ENCODE assay signal across 8 cellular contexts in the genomic region with DNA sequence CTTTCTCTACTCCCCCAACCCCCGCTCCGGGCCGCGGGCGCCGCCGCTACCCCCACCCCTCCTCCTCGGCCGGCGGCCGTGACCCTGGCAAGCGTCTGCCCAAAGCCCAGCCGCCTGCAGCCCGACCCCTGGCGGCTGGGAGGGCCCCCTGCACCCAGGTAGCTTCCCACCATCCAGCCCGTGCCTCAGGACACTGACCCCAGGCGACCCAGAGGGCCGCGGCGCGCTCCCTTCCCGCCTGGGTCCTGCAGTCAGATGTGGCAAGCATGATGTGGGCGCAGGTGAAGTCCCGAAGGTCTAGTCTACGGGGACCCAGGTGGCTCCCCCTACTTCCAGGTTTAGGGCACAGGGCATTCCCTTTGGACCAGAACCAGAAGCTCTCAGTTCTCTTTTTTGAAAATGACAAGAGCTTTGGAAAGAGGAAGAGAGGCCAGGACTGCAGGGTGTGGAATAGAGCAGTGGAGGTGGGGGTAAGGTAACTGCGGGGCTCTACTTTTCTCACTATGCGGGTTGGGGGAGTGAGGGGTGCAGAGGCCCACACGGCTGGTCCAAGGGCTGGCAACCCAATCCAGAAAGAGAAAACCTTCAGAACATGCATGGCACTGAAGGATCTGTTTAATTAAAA. TPM values are rescaled to one million over a fixed set of nuclear protein-coding genes. Genes with fewer than 3 reads are reported as not detected.
A peak's percentile ranks its signal among the peaks of the same experiment; 100 is the strongest.
DNase-seq lines count a peak whose midpoint lies in the region; ATAC-seq and TF ChIP-seq lines count a peak whose summit lies in the region.

Gene DENND4B (minus strand): TSS at position 97 of the 625 bp plus-strand sequence. CDS start 2,344 bp downstream, outside the sequence.

- TF ChIP-seq CTCF in CD8-positive, alpha-beta T cell (IDR thresholded peaks at IDR 0.05): peak; percentile 95
- TF ChIP-seq CTCF in endothelial cell (IDR thresholded peaks at IDR 0.05; ENCODE audit: unreplicated experiment): peak; percentile 89

- peaks cover 29% of the 10 kb centered on the region for H3K36me3 ChIP-seq in CD8-positive, alpha-beta T cell (ENCODE audit: insufficient read depth, low read length)

- peaks cover 33% of the 10 kb centered on the region for H3K4me1 ChIP-seq in CD8-positive, alpha-beta T cell (ENCODE audit: insufficient read depth, low read length)

- DNase-seq in CD8-positive, alpha-beta T cell: peak; percentile 43 to 83 (median 70)
- peak; percentile 76 to 95 for DNase-seq in NOMO-1 (lab: John Stamatoyannopoulos, UW; ENCODE audit: unreplicated experiment in 2 of 2)
- DNase-seq in activated CD8-positive, alpha-beta memory T cell treated with anti-CD3 and anti-CD28 coated beads, Interleukin-2, amount 50 U/mL, for 4 hours: peak; percentile 77
- DNase-seq in endothelial cell (ENCODE audit: low spot score): peak; percentile 85
- DNase-seq in midbrain (lab: John Stamatoyannopoulos, UW): peak; percentile 86
- peak; percentile 37 to 55 for DNase-seq in stimulated activated CD8-positive, alpha-beta memory T cell treated with anti-CD3 and anti-CD28 coated beads, Interleukin-4, amount 100 ng/mL, for 1 hour (ENCODE audit: low read depth in 2 of 2, low spot score in 1 of 2)

- H3K27ac Mint-ChIP-seq in CD8-positive, alpha-beta T cell: peak within 1 kb of the TSS; percentile 86
- peak within 1 kb of the TSS; percentile 74 for H3K27ac Mint-ChIP-seq in endothelial cell (ENCODE audit: unreplicated experiment)

- no peaks in the 10 kb centered on the region for H3K9me3 ChIP-seq in CD8-positive, alpha-beta T cell (ENCODE audit: low read length)

- H3K27ac ChIP-seq in CD8-positive, alpha-beta T cell (ENCODE audit: low read depth, low read length): peak within 1 kb of the TSS; percentile 81

- peak within 1 kb of the TSS; percentile 94 for H3K4me3 Mint-ChIP-seq in CD8-positive, alpha-beta T cell
- H3K4me3 Mint-ChIP-seq in endothelial cell (ENCODE audit: unreplicated experiment): peak within 1 kb of the TSS; percentile 97

- ATAC-seq in CD8-positive, alpha-beta T cell: peak; percentile 61
- peak; percentile 70 for ATAC-seq in GM19397 (IDR thresholded peaks at IDR 0.05; ENCODE audit: unreplicated experiment)
- ATAC-seq in HG03521 (IDR thresholded peaks at IDR 0.05; ENCODE audit: unreplicated experiment): peak; percentile 53

- H3K4me3 ChIP-seq in CD8-positive, alpha-beta T cell (ENCODE audit: low read depth, low read length): peak within 1 kb of the TSS; percentile 71

- H3K36me3 Mint-ChIP-seq in CD8-positive, alpha-beta T cell: peaks cover 73% of the 10 kb centered on the region
- peaks cover 21% of the 10 kb centered on the region for H3K36me3 Mint-ChIP-seq in endothelial cell (ENCODE audit: low read depth, unreplicated experiment)

- POLR2A ChIA-PET in CD8-positive, alpha-beta T cell (lab: Charles Lee): interaction anchor here (0.6 to 3.9 kb wide), 20 partner anchors 9 to 312 kb away, joined by 3 to 57 read pairs (median 6); partner anchors contain the start of genes CREB3L4, CRTC2, GATAD2B and JTB

- no peaks in the 10 kb centered on the region for H3K27me3 Mint-ChIP-seq in CD8-positive, alpha-beta T cell (ENCODE audit: low read depth)
- H3K27me3 Mint-ChIP-seq in endothelial cell (ENCODE audit: unreplicated experiment): peaks cover 15% of the 10 kb centered on the region

- H3K27me3 ChIP-seq in CD8-positive, alpha-beta T cell (ENCODE audit: insufficient read depth, low read length): no peaks in the 10 kb centered on the region

- CTCF ChIA-PET in CD8-positive, alpha-beta T cell (lab: Charles Lee): interaction anchor here (0.6 to 5.6 kb wide), 25 partner anchors 8 to 388 kb away, joined by 3 to 40 read pairs (median 4); partner anchors contain the start of genes CREB3L4, CRTC2, GATAD2B and RAB13

- H3K9me3 Mint-ChIP-seq in CD8-positive, alpha-beta T cell: no peaks in the 10 kb centered on the region
- H3K9me3 Mint-ChIP-seq in endothelial cell (ENCODE audit: unreplicated experiment): no peaks in the 10 kb centered on the region

- peaks cover 25% of the 10 kb centered on the region for H3K4me1 Mint-ChIP-seq in CD8-positive, alpha-beta T cell (ENCODE audit: low read depth)
- H3K4me1 Mint-ChIP-seq in endothelial cell (ENCODE audit: unreplicated experiment): peaks cover 18% of the 10 kb centered on the region

- intact Hi-C loops in CD8-positive, alpha-beta T cell (cut with DNase I, micrococcal nuclease): loop anchor here (1.0 kb wide), 5 partner anchors 12 to 149 kb away; partner anchors contain the start of genes CRTC2 (in 1 of the 2), JTB (in 1 of the 2) and RPS27 (in 1 of the 2)

RNA-seq across cellular contexts. Expression of gene DENND4B, which starts in this region (rescaled TPM):
- total RNA-seq in CD8-positive, alpha-beta T cell: 10 to 100 TPM; 87.2 to 91.3 TPM
- total RNA-seq in endothelial cell (ENCODE audit: unreplicated experiment): 53.1 TPM

Comparison
In these comparisons a context has a peak if more than half of its experiments do, and no peak if none do; other contexts are left out.
1. Peak in every context shown above with its lines: DNase-seq, ATAC-seq, H3K4me3 ChIP-seq and H3K27ac ChIP-seq.